Comparison of ENCODE assay signal across 22 cellular contexts in the genomic region with DNA sequence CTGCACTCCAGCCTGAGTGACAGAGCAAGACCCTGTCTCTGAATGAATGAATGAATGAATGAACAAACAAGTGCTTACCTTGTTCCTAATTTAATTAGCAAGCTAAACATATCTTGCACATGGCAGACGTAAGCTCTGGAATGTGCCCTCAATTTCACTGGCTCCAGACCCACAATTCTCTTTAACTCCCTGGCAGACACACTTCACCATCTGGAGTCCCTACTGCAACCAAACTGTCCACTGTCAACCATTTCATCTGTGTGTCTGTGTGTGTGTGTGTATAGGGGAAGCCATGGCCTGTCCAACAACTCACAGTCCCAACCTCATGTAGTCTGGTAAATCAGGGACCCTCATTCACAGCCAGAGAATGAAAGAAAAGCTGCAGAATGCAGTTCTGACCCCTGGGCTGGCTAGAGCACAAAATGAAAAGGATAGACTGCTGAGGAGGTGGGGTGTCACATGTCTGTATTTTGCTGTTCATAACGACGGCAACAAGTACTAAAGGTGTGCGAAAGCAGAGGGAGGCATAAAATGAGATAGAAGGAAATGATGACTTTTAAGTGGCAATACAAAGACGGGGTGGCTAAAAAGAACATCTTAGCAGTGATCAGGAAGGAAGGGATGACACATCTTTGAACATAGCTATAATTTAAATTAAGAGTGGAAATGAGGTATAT.
A peak's percentile ranks its signal among the peaks of the same experiment; 100 is the strongest.
DNase-seq lines count a peak whose midpoint lies in the region; ATAC-seq and TF ChIP-seq lines count a peak whose summit lies in the region.
"Had no signal": no experiment of that assay in that cellular context is flagged by ENCODE, and none has a peak within 500 bp of the region (broad histone marks: within the 10 kb centered on the region; RNA-seq: fewer than 3 reads in every experiment).

No MANE protein-coding gene starts in this region.

- peak; percentile 51 to 70 for ATAC-seq in activated T-cell treated with anti-CD3 and anti-CD28 coated beads, Interleukin-2, amount 50 U/mL, for 72 hours (replicated peaks in 1 of 2)
- ATAC-seq in stimulated activated naive CD8-positive, alpha-beta T cell treated with anti-CD3 and anti-CD28 coated beads, Interleukin-15, Interleukin-2, amounts not matched to agents 100 U/mL and 50 U/mL, for 24 hours, result peak; percentile 60
- ATAC-seq: gastrocnemius medialis, left lung, right cardiac atrium had no signal

- CTCF ChIA-PET in HEK293T (lab: Yijun Ruan, JAX), result no interaction called here

- no peaks in the 10 kb centered on the region for H3K27me3 Mint-ChIP-seq in activated T-cell treated with anti-CD3 and anti-CD28 coated beads, Interleukin-2, amount 50 U/mL, for 72 hours (ENCODE audit: low read depth)
- H3K27me3 Mint-ChIP-seq in brain, result no peaks in the 10 kb centered on the region
- no peaks in the 10 kb centered on the region for H3K27me3 Mint-ChIP-seq in glutamatergic neuron (ENCODE audit: unreplicated experiment)
- H3K27me3 Mint-ChIP-seq: naive B cell had no signal

- POLR2A ChIA-PET in HEK293T (lab: Yijun Ruan, JAX), result no interaction called here

- no peaks in the 10 kb centered on the region for H3K9me3 Mint-ChIP-seq in activated T-cell treated with anti-CD3 and anti-CD28 coated beads, Interleukin-2, amount 50 U/mL, for 72 hours
- H3K9me3 Mint-ChIP-seq in brain (peaks cover 0 to 12% (median 0%) of the 10 kb centered on the region in 5 experiments), glutamatergic neuron (ENCODE audit: unreplicated experiment) (peaks cover 2% of the 10 kb centered on the region)
- H3K9me3 Mint-ChIP-seq: naive B cell had no signal

- H3K27ac Mint-ChIP-seq in activated T-cell treated with anti-CD3 and anti-CD28 coated beads, Interleukin-2, amount 50 U/mL, for 72 hours, result no peak overlapping the region
- H3K27ac Mint-ChIP-seq in brain, result peak overlapping the region in 4 of 5 experiments; percentile 22 to 77 (median 61)
- H3K27ac Mint-ChIP-seq in glutamatergic neuron (ENCODE audit: unreplicated experiment), result no peak overlapping the region

- peaks cover 22% of the 10 kb centered on the region for H3K4me1 Mint-ChIP-seq in activated T-cell treated with anti-CD3 and anti-CD28 coated beads, Interleukin-2, amount 50 U/mL, for 72 hours (ENCODE audit: low read depth)
- H3K4me1 Mint-ChIP-seq in brain (peaks cover 40% of the 10 kb centered on the region), glutamatergic neuron (ENCODE audit: low read depth, unreplicated experiment) (peaks cover 15% of the 10 kb centered on the region)

- H3K4me3 Mint-ChIP-seq in activated T-cell treated with anti-CD3 and anti-CD28 coated beads, Interleukin-2, amount 50 U/mL, for 72 hours, result peak overlapping the region; percentile 12 to 24
- H3K4me3 Mint-ChIP-seq in brain (peak overlapping the region in 1 of 5 experiments; percentile 42), glutamatergic neuron (ENCODE audit: unreplicated experiment) (no peak overlapping the region)

- no peak for DNase-seq in activated T-cell treated with anti-CD3 and anti-CD28 coated beads, Interleukin-2, amount 50 U/mL, for 72 hours
- no peak for DNase-seq in activated T-cell treated with anti-CD3 and anti-CD28 coated beads, Interleukin-2, amount 50 U/mL, for 48 hours
- DNase-seq in NCI-H1694 treated with DMSO at 0.1 percent for 48 hours (lab: John Stamatoyannopoulos, UW) (peak; percentile 26), HEK293T (ENCODE audit: extremely low spot score) (no peak), glutamatergic neuron (no peak), NCI-H1092 treated with DMSO at 0.1 percent for 48 hours (lab: John Stamatoyannopoulos, UW) (no peak)
- DNase-seq in stimulated activated naive CD8-positive, alpha-beta T cell treated with anti-CD3 and anti-CD28 coated beads, Interleukin-15, Interleukin-2, amounts not matched to agents 100 U/mL and 50 U/mL, for 24 hours, result no peak
- DNase-seq: amygdala; cortex of kidney; EL; esophagus squamous epithelium; gastrocnemius medialis; Karpas-422; left lung; naive B cell; NCI-H2029; NCI-H226; NCI-H774; right cardiac atrium; stimulated activated CD4-positive, alpha-beta T cell treated with anti-CD3 and anti-CD28 coated beads, Interleukin-4, amount 100 ng/mL, for 4 hours; stimulated activated naive CD4-positive, alpha-beta T cell had no signal

- H3K36me3 Mint-ChIP-seq in activated T-cell treated with anti-CD3 and anti-CD28 coated beads, Interleukin-2, amount 50 U/mL, for 72 hours (ENCODE audit: insufficient read depth in 2 of 2), result no peaks in the 10 kb centered on the region
- peaks cover 15% of the 10 kb centered on the region for H3K36me3 Mint-ChIP-seq in brain
- no peaks in the 10 kb centered on the region for H3K36me3 Mint-ChIP-seq in glutamatergic neuron (ENCODE audit: unreplicated experiment)

- TF ChIP-seq CTCF in brain (conservative IDR thresholded peaks at IDR 0.05) (no peak), glutamatergic neuron (IDR thresholded peaks at IDR 0.05; ENCODE audit: partially characterized antibody, unreplicated experiment) (no peak)

TF ChIP-seq in HEK293T, 16 proteins besides CTCF, POLR2A, EP300 and RAD21:
- TF ChIP-seq, protein P1, sequence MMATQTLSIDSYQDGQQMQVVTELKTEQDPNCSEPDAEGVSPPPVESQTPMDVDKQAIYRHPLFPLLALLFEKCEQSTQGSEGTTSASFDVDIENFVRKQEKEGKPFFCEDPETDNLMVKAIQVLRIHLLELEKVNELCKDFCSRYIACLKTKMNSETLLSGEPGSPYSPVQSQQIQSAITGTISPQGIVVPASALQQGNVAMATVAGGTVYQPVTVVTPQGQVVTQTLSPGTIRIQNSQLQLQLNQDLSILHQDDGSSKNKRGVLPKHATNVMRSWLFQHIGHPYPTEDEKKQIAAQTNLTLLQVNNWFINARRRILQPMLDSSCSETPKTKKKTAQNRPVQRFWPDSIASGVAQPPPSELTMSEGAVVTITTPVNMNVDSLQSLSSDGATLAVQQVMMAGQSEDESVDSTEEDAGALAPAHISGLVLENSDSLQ (IDR thresholded peaks at IDR 0.05), result no peak
- no peak for TF ChIP-seq FOXM1 (IDR thresholded peaks at IDR 0.05; ENCODE audit: borderline replicate concordance)
- TF ChIP-seq LEF1 (IDR thresholded peaks at IDR 0.05; ENCODE audit: borderline replicate concordance), result no peak
- no peak for TF ChIP-seq SP1 (IDR thresholded peaks at IDR 0.05)
- TF ChIP-seq TARDBP (IDR thresholded peaks at IDR 0.05), result no peak
- TF ChIP-seq ELF4 (IDR thresholded peaks at IDR 0.05), result no peak
TF ChIP-seq in HEK293T: peak in this region for 0.

Comparison
In these comparisons a context has a peak if more than half of its experiments do, and no peak if none do; other contexts are left out.
1. H3K27ac Mint-ChIP-seq: peak in brain (4 of 5); none in activated T-cell treated with anti-CD3 and anti-CD28 coated beads, Interleukin-2, amount 50 U/mL, for 72 hours (single experiment) and glutamatergic neuron (single experiment).